In genomic region chr7:151172273-151173141, GRCh38 we compare ENCODE assay signal across 8 cellular contexts. TPM values are rescaled to one million over a fixed set of nuclear protein-coding genes. Genes with fewer than 3 reads are reported as not detected.
A peak's percentile ranks its signal among the peaks of the same experiment; 100 is the strongest.
DNase-seq lines count a peak whose midpoint lies in the region; ATAC-seq and TF ChIP-seq lines count a peak whose summit lies in the region.

No MANE protein-coding gene starts in this region.

- no peak overlapping the region for H3K9ac ChIP-seq in parathyroid adenoma

- TF ChIP-seq CTCF in parathyroid adenoma (IDR thresholded peaks at IDR 0.05) = peak; percentile 100
- peak; percentile 100 for TF ChIP-seq CTCF in transverse colon (IDR thresholded peaks at IDR 0.05)

- H3K4me2 ChIP-seq in parathyroid adenoma (ENCODE audit: low read length) = no peak overlapping the region

- H3K4me3 ChIP-seq in parathyroid adenoma (ENCODE audit: low read depth, low read length) = no peak overlapping the region
- no peak overlapping the region for H3K4me3 ChIP-seq in transverse colon

- H3K79me2 ChIP-seq in parathyroid adenoma = no peaks in the 10 kb centered on the region

- H3K27ac ChIP-seq in parathyroid adenoma (no peak overlapping the region), transverse colon (no peak overlapping the region)

- peak; percentile 57 for DNase-seq in COLO829 (ENCODE audit: low spot score)
- DNase-seq in SHP77 treated with DMSO at 0.1 percent for 48 hours (lab: John Stamatoyannopoulos, UW) = peak; percentile 31
- DNase-seq in activated T-helper 9 cell treated with anti-CD3 and anti-CD28 coated beads, Interleukin-2, amount 50 U/mL, for 16 hours (ENCODE audit: low read depth) = peak; percentile 73
- peak; percentile 42 for DNase-seq in foreskin melanocyte
- DNase-seq in transverse colon = peak; percentile 78

- peak; percentile 92 for TF ChIP-seq RAD21 in Ishikawa (IDR thresholded peaks at IDR 0.05; ENCODE audit: low read depth)

- H3K4me1 ChIP-seq in parathyroid adenoma (no peaks in the 10 kb centered on the region), transverse colon (peaks cover 6 to 10% (median 9%) of the 10 kb centered on the region in 4 donors)

- 21 to 85% methylated on average over 2 to 42 of the region's 42 CpGs for WGBS in transverse colon (ENCODE audit: low coverage in 1 of 2), 2 donors

- intact Hi-C loops in transverse colon (cut with DNase I; ENCODE audit: low total_unique reads) = loop anchor here (5.0 kb wide), 1 partner anchor 130 kb away; no protein-coding TSS in a partner anchor

- H3K9me3 ChIP-seq in parathyroid adenoma (ENCODE audit: control insufficient read depth, low read length) (no peaks in the 10 kb centered on the region), transverse colon (no peaks in the 10 kb centered on the region)

- H2AFZ ChIP-seq in parathyroid adenoma = no peak overlapping the region

- TF ChIP-seq EP300 in Ishikawa (IDR thresholded peaks at IDR 0.05; ENCODE audit: borderline replicate concordance) (no peak), transverse colon (IDR thresholded peaks at IDR 0.05; ENCODE audit: low read depth) (no peak)

- in situ Hi-C loops in transverse colon (cut with MboI; ENCODE audit: low pct_ligation_motif_present in 1 of 4, low pct_unique_long_range_greater_than_20kb in 1 of 4, low sequenced_read_pairs in 3 of 4) = loop anchor here in 2 of 4 donors (5.0 to 10.0 kb wide), 2 partner anchors 45 to 48 kb away; no protein-coding TSS in a partner anchor

- TF ChIP-seq POLR2A in transverse colon (IDR thresholded peaks at IDR 0.05) = no peak

- no peaks in the 10 kb centered on the region for H3K36me3 ChIP-seq in parathyroid adenoma (ENCODE audit: control insufficient read depth, insufficient read depth, low read length)
- H3K36me3 ChIP-seq in transverse colon = no peaks in the 10 kb centered on the region

- H3K27me3 ChIP-seq in parathyroid adenoma (ENCODE audit: control insufficient read depth, insufficient read depth, low read length) = no peaks in the 10 kb centered on the region
- peaks cover 88% of the 10 kb centered on the region for H3K27me3 ChIP-seq in transverse colon

- peak; percentile 64 for ATAC-seq in GM19455 (IDR thresholded peaks at IDR 0.05; ENCODE audit: unreplicated experiment)

TF ChIP-seq in Ishikawa, 13 proteins besides CTCF, POLR2A, EP300 and RAD21:
- TF ChIP-seq FOXM1 (IDR thresholded peaks at IDR 0.05; ENCODE audit: borderline replicate concordance, low read depth) (no peak), REST (IDR thresholded peaks at IDR 0.05; ENCODE audit: low read depth) (no peak), NFIC (IDR thresholded peaks at IDR 0.05) (no peak), MAX (IDR thresholded peaks at IDR 0.05) (0 out of 2 replicates have a peak, but pooled peaks have one; percentile 36), TEAD4 (IDR thresholded peaks at IDR 0.05) (peak; percentile 65), EGR1 (IDR thresholded peaks at IDR 0.05) (no peak), YY1 (IDR thresholded peaks at IDR 0.05; ENCODE audit: low read depth) (peak; percentile 28; the same call in 1 of the 2 replicates)

RNA-seq across cellular contexts. Expression of gene GBX1, which starts 5.0 kb away (rescaled TPM):
- total RNA-seq in transverse colon = not detected

RNA-seq across cellular contexts. Expression of gene ASB10, which starts 14.5 kb away (rescaled TPM):
- not detected for total RNA-seq in transverse colon

RNA-seq across cellular contexts. Expression of gene H2BK1, which starts 37.8 kb away (rescaled TPM):
- total RNA-seq in transverse colon = not detected

RNA-seq across cellular contexts. Expression of gene ABCF2, which starts 54.5 kb away (rescaled TPM):
- total RNA-seq in transverse colon = 10 to 100 TPM in 3 of 4 donors, 1 to 10 TPM in 1; 10.0 to 30.8 (median 27.8) TPM

RNA-seq across cellular contexts. Expression of gene CHPF2, which starts 59.8 kb away (rescaled TPM):
- 100 to 1,000 TPM in 1 of 4 donors, 10 to 100 TPM in 3; 48.4 to 104 (median 50.9) TPM for total RNA-seq in transverse colon
